ENCODE assay signal across 8 cellular contexts in the genomic region with DNA sequence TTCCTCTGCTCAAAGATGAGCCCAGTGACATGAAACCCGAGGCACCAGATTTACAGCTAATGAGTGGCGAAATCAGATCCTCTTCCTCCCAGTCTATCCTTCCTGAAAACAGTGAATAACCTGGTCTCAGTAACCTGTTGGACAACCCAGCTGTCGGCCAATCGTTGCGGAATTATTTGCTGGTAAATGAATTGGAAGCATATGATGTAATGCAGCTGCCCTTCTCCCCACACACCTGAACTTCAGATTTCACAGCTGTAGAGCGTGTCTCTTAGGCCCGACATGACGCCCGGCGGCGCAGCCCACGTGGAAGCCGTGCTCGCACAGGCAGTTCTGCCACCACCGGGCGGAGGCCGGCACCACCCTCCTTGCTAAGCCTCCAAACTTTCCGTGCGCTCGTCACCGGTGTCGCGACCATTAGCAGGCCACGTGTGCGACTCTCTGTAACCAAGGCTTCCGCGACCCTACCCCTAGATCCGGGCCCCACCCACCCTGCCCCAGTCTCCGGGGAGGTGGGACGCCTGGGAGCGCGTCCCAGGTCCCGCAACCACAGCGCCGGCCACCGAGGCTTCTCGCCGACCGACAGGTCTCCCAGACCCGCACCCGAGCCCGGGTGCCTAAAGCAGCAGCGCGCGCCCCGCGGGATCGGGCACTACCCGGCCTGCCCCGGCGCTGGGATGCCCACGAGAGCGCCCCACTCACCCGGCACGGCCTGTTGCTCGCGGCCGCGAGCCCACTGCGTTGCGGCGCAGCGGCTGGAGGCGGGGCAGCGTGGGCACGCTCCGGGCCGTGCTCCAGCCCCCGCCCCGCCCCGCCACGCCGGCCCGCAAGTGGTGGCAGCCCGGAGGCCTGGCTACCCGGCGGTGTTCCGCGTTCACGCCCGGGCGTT. TPM values are rescaled to one million over a fixed set of nuclear protein-coding genes. Genes with fewer than 3 reads are reported as not detected.
DNase-seq lines count a peak whose midpoint lies in the region; ATAC-seq and TF ChIP-seq lines count a peak whose summit lies in the region.

A gene (minus strand): TSS at position 753 of the 889 bp plus-strand sequence. CDS start 4,838 bp downstream, outside the sequence.

- peak; percentile 76 for DNase-seq in COLO668 (lab: John Stamatoyannopoulos, UW; ENCODE audit: unreplicated experiment)
- peak; percentile 66 for DNase-seq in activated T-cell treated with anti-CD3 and anti-CD28 coated beads for 4 hours
- peak; percentile 53 to 59 for DNase-seq in stimulated activated CD8-positive, alpha-beta memory T cell treated with anti-CD3 and anti-CD28 coated beads, Interleukin-7, amount 100 ng/mL, for 48 hours (ENCODE audit: extremely low read depth in 1 of 2, low read depth in 1 of 2)

- ATAC-seq in GM19438 (IDR thresholded peaks at IDR 0.05; ENCODE audit: low read depth, unreplicated experiment) (peak; percentile 79), HG03575 (IDR thresholded peaks at IDR 0.05; ENCODE audit: extremely low read depth, insufficient number of reproducible peaks, low FRiP score, unreplicated experiment) (peak; percentile 69)

- H3K27ac ChIP-seq in OCI-LY3 (ENCODE audit: low read length) (peak within 1 kb of the TSS; percentile 91), esophagus (ENCODE audit: low read depth in 2 of 2, low read length in 1 of 2) (peak within 1 kb of the TSS; percentile 87 to 97), muscle layer of duodenum (ENCODE audit: low read length) (peak within 1 kb of the TSS; percentile 56)

- TF ChIP-seq CTCF in OCI-LY3 (IDR thresholded peaks at IDR 0.05; ENCODE audit: low read depth, low read length) = no peak

- H3K79me2 ChIP-seq in OCI-LY3 (ENCODE audit: low read length) = peaks cover 56% of the 10 kb centered on the region

- peak within 1 kb of the TSS; percentile 56 for H2AFZ ChIP-seq in OCI-LY3 (ENCODE audit: low read depth, low read length)

- H3K9me3 ChIP-seq in OCI-LY3 (ENCODE audit: insufficient read depth, low read length) (no peaks in the 10 kb centered on the region), esophagus (ENCODE audit: control insufficient read depth in 2 of 2, insufficient read depth in 1 of 2, low read depth in 1 of 2, low read length in 1 of 2) (no peaks in the 10 kb centered on the region), muscle layer of duodenum (ENCODE audit: control insufficient read depth in 1 of 2, low read length in 2 of 2) (no peaks in the 10 kb centered on the region)

- peak within 1 kb of the TSS; percentile 80 for H3K9ac ChIP-seq in OCI-LY3 (ENCODE audit: low read length)

- 1% methylated on average over 65 to 82 of the region's 82 CpGs for WGBS in esophagus, 2 donors

- peaks cover 21% of the 10 kb centered on the region for H4K20me1 ChIP-seq in OCI-LY3 (ENCODE audit: insufficient read depth, low read length)

- peak within 1 kb of the TSS; percentile 85 for H3K4me2 ChIP-seq in OCI-LY3 (ENCODE audit: low read length)

- H3K36me3 ChIP-seq in OCI-LY3 (replicated peaks; ENCODE audit: low read depth, low read length) (peaks cover 7% of the 10 kb centered on the region), esophagus (ENCODE audit: control insufficient read depth in 2 of 2, insufficient read depth in 2 of 2, low read length in 1 of 2) (peaks cover 3 to 5% of the 10 kb centered on the region in 2 donors), muscle layer of duodenum (ENCODE audit: control insufficient read depth in 1 of 2, insufficient read depth in 2 of 2, low read length in 2 of 2) (no peaks in the 10 kb centered on the region)

- H3K27me3 ChIP-seq in OCI-LY3 (ENCODE audit: low read depth, low read length) (no peaks in the 10 kb centered on the region), esophagus (ENCODE audit: control insufficient read depth in 1 of 2, insufficient read depth in 2 of 2, low read length in 2 of 2) (no peaks in the 10 kb centered on the region), muscle layer of duodenum (ENCODE audit: low read depth, low read length) (no peaks in the 10 kb centered on the region)

- H3K4me1 ChIP-seq in OCI-LY3 (ENCODE audit: low read length) = peaks cover 33% of the 10 kb centered on the region
- H3K4me1 ChIP-seq in esophagus (ENCODE audit: control insufficient read depth in 2 of 2, insufficient read depth in 2 of 2, low read length in 1 of 2) = peaks cover 2% of the 10 kb centered on the region in 2 donors
- peaks cover 0 to 3% of the 10 kb centered on the region in 2 donors for H3K4me1 ChIP-seq in muscle layer of duodenum (ENCODE audit: control insufficient read depth in 1 of 2, insufficient read depth in 2 of 2, low read length in 2 of 2)

- H3K4me3 ChIP-seq in OCI-LY3 (ENCODE audit: low read length) (peak within 1 kb of the TSS; percentile 82), esophagus (ENCODE audit: low read depth in 1 of 2, low read length in 2 of 2) (peak within 1 kb of the TSS; percentile 86 to 87), muscle layer of duodenum (ENCODE audit: low read depth in 1 of 2, low read length in 2 of 2) (peak within 1 kb of the TSS; percentile 58 to 63)

RNA-seq across cellular contexts. Expression of the gene that starts here (rescaled TPM):
- polyA plus RNA-seq in esophagus = 10 to 100 TPM; 24.0 to 27.9 TPM

Comparison
In these comparisons a context has a peak if more than half of its experiments do, and no peak if none do; other contexts are left out.
1. Peak in every context shown above with its lines: DNase-seq, ATAC-seq, H3K4me3 ChIP-seq and H3K27ac ChIP-seq.